In the genomic region with DNA sequence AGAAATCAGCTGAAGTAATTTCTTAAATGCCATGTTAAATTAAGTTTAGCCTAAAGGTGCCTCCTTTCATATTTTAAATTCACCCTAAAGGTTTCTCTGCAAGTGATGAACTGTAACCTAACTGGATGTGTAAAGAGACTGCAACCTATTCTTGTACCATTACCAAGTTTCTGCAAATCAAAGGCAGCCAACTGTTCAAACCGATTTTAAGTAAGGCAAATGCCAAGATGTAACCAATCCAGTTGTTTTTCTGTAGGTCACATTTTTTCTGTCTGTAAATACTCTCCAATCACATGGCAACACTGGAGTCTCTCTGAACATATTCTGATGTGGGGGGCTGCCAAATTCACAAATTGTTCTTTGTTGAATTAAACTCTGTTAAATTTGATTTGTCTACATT, we compare ENCODE assay signal across 17 cellular contexts. TPM values are rescaled to one million over a fixed set of nuclear protein-coding genes. Genes with fewer than 3 reads are reported as not detected.
DNase-seq lines count a peak whose midpoint lies in the region; ATAC-seq, FAIRE-seq and TF ChIP-seq lines count a peak whose summit lies in the region.
"Had no signal": no experiment of that assay in that cellular context is flagged by ENCODE, and none has a peak within 500 bp of the region (broad histone marks: within the 10 kb centered on the region; RNA-seq: fewer than 3 reads in every experiment).

No MANE protein-coding gene starts in this region.

- H3K23ac ChIP-seq in mesendoderm (ENCODE audit: low read length), result no peak overlapping the region

- H3K27me3 Mint-ChIP-seq in chondrocyte (ENCODE audit: low read depth), result no peaks in the 10 kb centered on the region

- no peak for DNase-seq in A549 (ENCODE audit: low read depth in 1 of 2, low spot score in 1 of 2)
- no peak for DNase-seq in chondrocyte (ENCODE audit: low spot score)
- DNase-seq in mesendoderm, result no peak
- no peak for DNase-seq in germinal center (ENCODE audit: low spot score)
- DNase-seq in activated CD8-positive, alpha-beta memory T cell treated with anti-CD3 and anti-CD28 coated beads, Interleukin-2, amount 50 U/mL, for 4 hours, result no peak
- DNase-seq: activated CD4-positive, alpha-beta T cell treated with anti-CD3 and anti-CD28 coated beads, Interleukin-2, amount 50 U/mL, for 48 hours; central memory CD4-positive, alpha-beta T cell; GDM1; spleen; stimulated activated naive CD4-positive, alpha-beta T cell treated with Interleukin-2 at 50 U/mL for 16 hours had no signal

- no peak overlapping the region for H2AK5ac ChIP-seq in mesendoderm (ENCODE audit: low read length)

- peak overlapping the region; percentile 74 for H2BK15ac ChIP-seq in mesendoderm (replicated peaks; ENCODE audit: low read depth)

- no peak for TF ChIP-seq POLR2A in A549 (IDR thresholded peaks at IDR 0.05; ENCODE audit: low read length)

- no peak overlapping the region for H4K8ac ChIP-seq in mesendoderm (ENCODE audit: low read depth, low read length)

- H3K27ac ChIP-seq in A549, result peak overlapping the region; percentile 87 to 89
- H3K27ac ChIP-seq in HUES64 (ENCODE audit: low read depth, low read length), result peak overlapping the region; percentile 98
- H3K27ac ChIP-seq in mesendoderm (ENCODE audit: low read depth, low read length), result peak overlapping the region; percentile 83
- H3K27ac ChIP-seq: parathyroid adenoma, spleen had no signal

- no peak overlapping the region for H2BK5ac ChIP-seq in mesendoderm (ENCODE audit: low read length)

- H3K56ac ChIP-seq in mesendoderm (ENCODE audit: low read length), result no peak overlapping the region

- TF ChIP-seq EP300 in A549 (IDR thresholded peaks at IDR 0.05), result no peak

- WGBS in A549 (ENCODE audit: missing lambda C conversion rate), result 9% methylated on average over 1 of the region's 1 CpG
- 10% methylated on average over 1 of the region's 1 CpG for WGBS in HUES64
- no CpG with 5 or more reads among the region's 1 CpG for WGBS in mesendoderm (ENCODE audit: extremely low coverage, insufficient coverage, low lambda C conversion rate)

- no peak overlapping the region for H3K4ac ChIP-seq in mesendoderm (ENCODE audit: low read depth, low read length)

- no peak overlapping the region for H4K5ac ChIP-seq in mesendoderm (ENCODE audit: low read length)

- H3K4me2 ChIP-seq in A549 (peak overlapping the region; percentile 86), mesendoderm (ENCODE audit: low read length) (no peak overlapping the region)

- H3K36me3 ChIP-seq in HUES64 (ENCODE audit: insufficient read depth, low read length) (no peaks in the 10 kb centered on the region), mesendoderm (ENCODE audit: control insufficient read depth, insufficient read depth, low read length) (no peaks in the 10 kb centered on the region)
- H3K36me3 ChIP-seq: spleen had no signal

- TF ChIP-seq RAD21 in A549 (conservative IDR thresholded peaks at IDR 0.05 in 1 of 2, IDR thresholded peaks at IDR 0.05 in 1 of 2), result no peak

- no peaks in the 10 kb centered on the region for H3K79me1 ChIP-seq in mesendoderm (ENCODE audit: low read length)

- CTCF ChIA-PET in A549 (lab: Yijun Ruan, JAX), result interaction anchor here (1.7 kb wide), 1 partner anchor 26 kb away, joined by 6 read pairs; no protein-coding TSS in a partner anchor

- TF ChIP-seq CTCF in A549 (IDR thresholded peaks at IDR 0.05) (no peak), chondrocyte (IDR thresholded peaks at IDR 0.05) (no peak)

- no peaks in the 10 kb centered on the region for H3K79me2 ChIP-seq in mesendoderm (ENCODE audit: control insufficient read depth, insufficient read depth, low read length)
- H3K79me2 ChIP-seq: parathyroid adenoma had no signal

- peaks cover 3% of the 10 kb centered on the region for H3K9me3 Mint-ChIP-seq in chondrocyte (ENCODE audit: low read depth)

- peak overlapping the region; percentile 90 for H3K18ac ChIP-seq in mesendoderm (ENCODE audit: low read length)

- H3K27me3 ChIP-seq in HUES64 (ENCODE audit: insufficient read depth, low read length), result no peaks in the 10 kb centered on the region
- no peaks in the 10 kb centered on the region for H3K27me3 ChIP-seq in mesendoderm (ENCODE audit: insufficient read depth, low read length, poor library complexity)

- H3K27ac Mint-ChIP-seq in chondrocyte (ENCODE audit: unreplicated experiment), result peak overlapping the region; percentile 96

- peak overlapping the region; percentile 73 for H2BK120ac ChIP-seq in mesendoderm (ENCODE audit: low read depth, low read length)

- H3K4me3 Mint-ChIP-seq in chondrocyte (ENCODE audit: unreplicated experiment), result no peak overlapping the region

- H3K4me3 ChIP-seq in A549 (no peak overlapping the region), HUES64 (ENCODE audit: low read length) (0 out of 2 replicates have a peak overlapping the region, but pooled peaks have one; percentile 19), mesendoderm (ENCODE audit: low read length) (no peak overlapping the region)
- H3K4me3 ChIP-seq: spleen had no signal

- ATAC-seq in A549, result 0 out of 6 replicates have a peak, but pooled peaks of 1 of the 2 experiments have one; percentile 14
- ATAC-seq in GM18909 (IDR thresholded peaks at IDR 0.05; ENCODE audit: poor library complexity, unreplicated experiment), result no peak
- ATAC-seq in GM18861 (IDR thresholded peaks at IDR 0.05; ENCODE audit: unreplicated experiment), result no peak

- no peak for FAIRE-seq in A549 (lab: Jason Lieb, UNC)
- FAIRE-seq: GM12892, TTC549, urothelium cell line had no signal

- POLR2A ChIA-PET in A549 (lab: Yijun Ruan, JAX), result no interaction called here

- H3K9me3 ChIP-seq in A549, result no peaks in the 10 kb centered on the region
- no peaks in the 10 kb centered on the region for H3K9me3 ChIP-seq in HUES64 (ENCODE audit: insufficient read depth, low read depth, low read length)
- H3K9me3 ChIP-seq: spleen had no signal

- H3K4me1 ChIP-seq in A549, result peaks cover 41% of the 10 kb centered on the region
- peaks cover 65% of the 10 kb centered on the region for H3K4me1 ChIP-seq in HUES64 (ENCODE audit: insufficient read depth, low read length)
- peaks cover 9% of the 10 kb centered on the region for H3K4me1 ChIP-seq in mesendoderm (ENCODE audit: control insufficient read depth, low read depth, low read length)
- H3K4me1 ChIP-seq: parathyroid adenoma, spleen had no signal

- H3K9ac ChIP-seq in HUES64 (ENCODE audit: low read depth, low read length), result peak overlapping the region; percentile 67
- H3K9ac ChIP-seq in mesendoderm (ENCODE audit: low read length), result no peak overlapping the region
- H3K9ac ChIP-seq: parathyroid adenoma had no signal

- no peaks in the 10 kb centered on the region for H3K36me3 Mint-ChIP-seq in chondrocyte (ENCODE audit: low read depth)

- H3K4me1 Mint-ChIP-seq in chondrocyte (ENCODE audit: low read depth), result peaks cover 44% of the 10 kb centered on the region

TF ChIP-seq in A549, 52 proteins besides CTCF, POLR2A, EP300 and RAD21:
- no peak for TF ChIP-seq TP53 (CRISPR knock-in tag; IDR thresholded peaks at IDR 0.05)
- TF ChIP-seq MAFK (IDR thresholded peaks at IDR 0.05; ENCODE audit: partially characterized antibody), result no peak
- TF ChIP-seq EHMT2 (IDR thresholded peaks at IDR 0.05; ENCODE audit: low read depth), result no peak
- TF ChIP-seq ATOH8 (CRISPR knock-in tag; IDR thresholded peaks at IDR 0.05; ENCODE audit: low read depth), result no peak
- no peak for TF ChIP-seq CBX8 (IDR thresholded peaks at IDR 0.05)

RNA-seq across cellular contexts. Expression of gene FGF2, which starts 42.4 kb away (rescaled TPM):
- polyA plus RNA-seq in A549 (2011; rRNA removed) (32.5 and 45.2 TPM in 2 replicates), A549 (2017; fragmentation: RNase III; extraction: RNeasy Plus Mini Kit Qiagen cat#74134 plus additional on column Dnase treatment) (32.4 to 35.1 TPM (median 32.9 TPM) in 3 replicates)
- polyA plus RNA-seq in A549 (2012; cell fraction: cytosol; rRNA removed), result 8.0 and 10.2 TPM in 2 replicates
- polyA plus RNA-seq in A549 (2012; cell fraction: nucleus; rRNA removed), result 5.8 and 6.5 TPM in 2 replicates
- 19.3 and 20.7 TPM in 2 replicates for polyA minus RNA-seq in A549 (2011; rRNA and poly(A)+ RNA removed)
- polyA plus RNA-seq in HUES64 (2013, experiment 1 of 2), result 31.5 TPM
- 33.5 TPM for polyA plus RNA-seq in HUES64 (2013, experiment 2 of 2)
- total RNA-seq in chondrocyte, result 25.0 to 26.2 TPM (median 25.1 TPM) in 3 replicates
- 39.2 TPM for polyA plus RNA-seq in mesendoderm (2013, experiment 1 of 2)
- 41.4 TPM for polyA plus RNA-seq in mesendoderm (2013, experiment 2 of 2)

RNA-seq across cellular contexts. Expression of gene BBS12, which starts 51.8 kb away (rescaled TPM):
- polyA plus RNA-seq in A549 (2011; rRNA removed), result 3.4 and 3.7 TPM in 2 replicates
- polyA plus RNA-seq in A549 (2012; cell fraction: cytosol; rRNA removed), result 0.41 and 0.57 TPM in 2 replicates
- polyA plus RNA-seq in A549 (2012; cell fraction: nucleus; rRNA removed), result 0.18 and 0.29 TPM in 2 replicates
- polyA plus RNA-seq in A549 (2017; fragmentation: RNase III; extraction: RNeasy Plus Mini Kit Qiagen cat#74134 plus additional on column Dnase treatment), result 2.5 to 3.4 TPM (median 3.2 TPM) in 3 replicates
- 1.6 and 2.1 TPM in 2 replicates for polyA minus RNA-seq in A549 (2011; rRNA and poly(A)+ RNA removed)
- polyA plus RNA-seq in HUES64 (2013, experiment 1 of 2), result 2.7 TPM
- 2.6 TPM for polyA plus RNA-seq in HUES64 (2013, experiment 2 of 2)
- total RNA-seq in chondrocyte, result 3.3 to 5.4 TPM (median 3.3 TPM) in 3 replicates
- 1.2 TPM for polyA plus RNA-seq in mesendoderm (2013, experiment 1 of 2)
- 1.1 TPM for polyA plus RNA-seq in mesendoderm (2013, experiment 2 of 2)
